Comparison of ENCODE assay signal across 9 cellular contexts in genomic region chr22:30823015-30823370, GRCh38.
DNase-seq lines count a peak whose midpoint lies in the region; ATAC-seq and TF ChIP-seq lines count a peak whose summit lies in the region.
"Had no signal": no experiment of that assay in that cellular context is flagged by ENCODE, and none has a peak within 500 bp of the region (broad histone marks: within the 10 kb centered on the region; RNA-seq: fewer than 3 reads in every experiment).

No MANE protein-coding gene starts in this region.

- no peak overlapping the region for H4K5ac ChIP-seq in mesendoderm (ENCODE audit: low read length)

- DNase-seq in AG20443 (ENCODE audit: low spot score) (peak; percentile 51), HEK293T (ENCODE audit: extremely low spot score) (peak; percentile 76), chondrocyte (ENCODE audit: low spot score) (no peak), mesendoderm (peak; percentile 38), NCI-H446 (lab: John Stamatoyannopoulos, UW) (no peak)
- no peak for DNase-seq in activated effector memory CD4-positive, alpha-beta T cell treated with anti-CD3 and anti-CD28 coated beads, Interleukin-2, amount 50 U/mL, for 16 hours

- H3K27ac Mint-ChIP-seq in chondrocyte (ENCODE audit: unreplicated experiment): no peak overlapping the region

- peaks cover 34% of the 10 kb centered on the region for H3K27me3 Mint-ChIP-seq in chondrocyte (ENCODE audit: low read depth)

- H3K79me2 ChIP-seq in mesendoderm (ENCODE audit: control insufficient read depth, insufficient read depth, low read length): no peaks in the 10 kb centered on the region

- TF ChIP-seq CTCF in chondrocyte (IDR thresholded peaks at IDR 0.05): peak; percentile 14

- no CpG with 5 or more reads among the region's 11 CpGs for WGBS in mesendoderm (ENCODE audit: extremely low coverage, insufficient coverage, low lambda C conversion rate)

- ATAC-seq in HG03108 (IDR thresholded peaks at IDR 0.05; ENCODE audit: unreplicated experiment) (no peak), GM18861 (IDR thresholded peaks at IDR 0.05; ENCODE audit: unreplicated experiment) (no peak)

- H3K9me3 Mint-ChIP-seq in chondrocyte (ENCODE audit: low read depth): no peaks in the 10 kb centered on the region

- H3K27ac ChIP-seq in mesendoderm (ENCODE audit: low read depth, low read length): no peak overlapping the region
- H3K27ac ChIP-seq: pancreas had no signal

- H3K27me3 ChIP-seq in mesendoderm (ENCODE audit: insufficient read depth, low read length, poor library complexity): peaks cover 18% of the 10 kb centered on the region
- H3K27me3 ChIP-seq: pancreas had no signal

- no peak overlapping the region for H3K4ac ChIP-seq in mesendoderm (ENCODE audit: low read depth, low read length)

- no peak overlapping the region for H2BK120ac ChIP-seq in mesendoderm (ENCODE audit: low read depth, low read length)

- peaks cover 3% of the 10 kb centered on the region for H3K36me3 Mint-ChIP-seq in chondrocyte (ENCODE audit: low read depth)

- CTCF ChIA-PET in HEK293T (lab: Yijun Ruan, JAX): no interaction called here

- no peak overlapping the region for H4K8ac ChIP-seq in mesendoderm (ENCODE audit: low read depth, low read length)

- H3K4me1 Mint-ChIP-seq in chondrocyte (ENCODE audit: low read depth): peaks cover 5% of the 10 kb centered on the region

- H3K23ac ChIP-seq in mesendoderm (ENCODE audit: low read length): no peak overlapping the region

- H3K4me3 ChIP-seq in mesendoderm (ENCODE audit: low read length): no peak overlapping the region

- H3K79me1 ChIP-seq in mesendoderm (ENCODE audit: low read length): no peaks in the 10 kb centered on the region

- H3K56ac ChIP-seq in mesendoderm (ENCODE audit: low read length): no peak overlapping the region

- no peak overlapping the region for H2BK5ac ChIP-seq in mesendoderm (ENCODE audit: low read length)

- H3K4me3 Mint-ChIP-seq in chondrocyte (ENCODE audit: unreplicated experiment): peak overlapping the region; percentile 65

- no peak overlapping the region for H3K4me2 ChIP-seq in mesendoderm (ENCODE audit: low read length)

- no peaks in the 10 kb centered on the region for H3K4me1 ChIP-seq in mesendoderm (ENCODE audit: control insufficient read depth, low read depth, low read length)

- no peak overlapping the region for H3K18ac ChIP-seq in mesendoderm (ENCODE audit: low read length)

- no peak overlapping the region for H2BK15ac ChIP-seq in mesendoderm (replicated peaks; ENCODE audit: low read depth)

- no peak overlapping the region for H3K9ac ChIP-seq in mesendoderm (ENCODE audit: low read length)

- H2AK5ac ChIP-seq in mesendoderm (ENCODE audit: low read length): no peak overlapping the region

- POLR2A ChIA-PET in HEK293T (lab: Yijun Ruan, JAX): no interaction called here

- H3K36me3 ChIP-seq in mesendoderm (ENCODE audit: control insufficient read depth, insufficient read depth, low read length): no peaks in the 10 kb centered on the region
- H3K36me3 ChIP-seq: pancreas had no signal

TF ChIP-seq in HEK293T, 16 proteins besides CTCF, POLR2A, EP300 and RAD21:
- TF ChIP-seq ZNF384 (IDR thresholded peaks at IDR 0.05): no peak
- TF ChIP-seq FOXM1 (IDR thresholded peaks at IDR 0.05; ENCODE audit: borderline replicate concordance): no peak
- TF ChIP-seq NFRKB (IDR thresholded peaks at IDR 0.05): no peak
- TF ChIP-seq SUZ12 (IDR thresholded peaks at IDR 0.05): no peak
- TF ChIP-seq SP1 (IDR thresholded peaks at IDR 0.05): no peak
- TF ChIP-seq LEF1 (IDR thresholded peaks at IDR 0.05; ENCODE audit: borderline replicate concordance): no peak
- no peak for TF ChIP-seq ARNT (IDR thresholded peaks at IDR 0.05)
- no peak for TF ChIP-seq PKNOX1 (IDR thresholded peaks at IDR 0.05)
- TF ChIP-seq BHLHE40 (IDR thresholded peaks at IDR 0.05; ENCODE audit: borderline replicate concordance): no peak
- no peak for TF ChIP-seq FOXA1 (IDR thresholded peaks at IDR 0.05)

Comparison
In these comparisons a context has a peak if more than half of its experiments do, and no peak if none do; other contexts are left out.
1. DNase-seq: peak in AG20443 (single experiment), HEK293T (single experiment) and mesendoderm (single experiment); none in chondrocyte (single experiment), NCI-H446 (0 of 2) and activated effector memory CD4-positive, alpha-beta T cell treated with anti-CD3 and anti-CD28 coated beads, Interleukin-2, amount 50 U/mL, for 16 hours (single experiment).